In the genomic region with DNA sequence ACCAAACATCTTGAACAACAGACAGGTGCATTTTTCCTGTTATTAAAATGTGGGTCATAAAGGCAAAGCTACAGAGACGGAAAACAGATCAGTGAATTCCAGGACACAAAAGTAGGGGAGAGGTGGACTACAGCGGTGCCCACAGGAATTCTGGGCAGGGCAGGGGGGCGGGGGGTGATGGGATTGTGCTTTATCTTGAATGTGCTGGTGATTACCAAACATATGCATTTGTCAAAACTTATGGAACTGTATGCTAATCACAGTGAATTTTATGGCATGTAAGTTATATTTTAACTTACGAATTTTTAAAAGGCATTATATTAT, we compare ENCODE assay signal across 23 cellular contexts.
"Had no signal": no experiment of that assay in that cellular context is flagged by ENCODE, and none has a peak within 500 bp of the region (broad histone marks: within the 10 kb centered on the region; RNA-seq: fewer than 3 reads in every experiment).

No MANE protein-coding gene starts in this region.

- H3K9me3 ChIP-seq: ascending aorta, body of pancreas, SJCRH30, SK-N-SH had no signal

- H3K27me3 Mint-ChIP-seq: activated CD8-positive, alpha-beta memory T cell treated with anti-CD3 and anti-CD28 coated beads, Interleukin-2, amount 10 ng/mL, durations not matched to agents 7 days and 5 days; activated naive CD8-positive, alpha-beta T cell treated with anti-CD3 and anti-CD28 coated beads, Interleukin-2, amount 50 U/mL, for 24 hours; central memory CD8-positive, alpha-beta T cell; IgD-negative memory B cell had no signal

- DNase-seq: activated CD4-positive, alpha-beta T cell treated with anti-CD3 and anti-CD28 coated beads for 48 hours; activated CD4-positive, alpha-beta T cell treated with anti-CD3 and anti-CD28 coated beads, Interleukin-2, amount 50 U/mL, for 4 hours; activated CD4-positive, CD25-positive, alpha-beta regulatory T cell treated with anti-CD3 and anti-CD28 coated beads, Interleukin-2, amount 50 U/mL, for 72 hours; activated CD8-positive, alpha-beta memory T cell treated with anti-CD3 and anti-CD28 coated beads, Interleukin-2, amount 10 ng/mL, durations not matched to agents 7 days and 5 days; activated effector memory CD4-positive, alpha-beta T cell treated with anti-CD3 and anti-CD28 coated beads, Interleukin-2, amount 50 U/mL, for 16 hours; activated naive CD4-positive, alpha-beta T cell treated with Interleukin-2 at 50 U/mL for 16 hours; activated naive CD8-positive, alpha-beta T cell treated with anti-CD3 and anti-CD28 coated beads, Interleukin-2, amount 50 U/mL, for 24 hours; activated T-cell treated with anti-CD3 and anti-CD28 coated beads, Interleukin-2, amount 50 U/mL, for 4 hours; amniotic stem cell; body of pancreas; KG1; NCI-H1694 treated with DMSO at 0.1 percent for 48 hours; RPMI8226; SJCRH30; SK-N-SH; T-helper 1 cell; WERI-Rb-1 had no signal

- H3K27ac Mint-ChIP-seq: activated CD8-positive, alpha-beta memory T cell treated with anti-CD3 and anti-CD28 coated beads, Interleukin-2, amount 10 ng/mL, durations not matched to agents 7 days and 5 days; activated naive CD4-positive, alpha-beta T cell treated with anti-CD3 and anti-CD28 coated beads, Interleukin-2, amount 50 U/mL, for 72 hours; activated naive CD8-positive, alpha-beta T cell treated with anti-CD3 and anti-CD28 coated beads, Interleukin-2, amount 50 U/mL, for 24 hours; IgD-negative memory B cell had no signal

- H3K36me3 Mint-ChIP-seq: activated CD8-positive, alpha-beta memory T cell treated with anti-CD3 and anti-CD28 coated beads, Interleukin-2, amount 10 ng/mL, durations not matched to agents 7 days and 5 days; activated naive CD4-positive, alpha-beta T cell treated with anti-CD3 and anti-CD28 coated beads, Interleukin-2, amount 50 U/mL, for 72 hours; IgD-negative memory B cell had no signal

- H3K4me3 Mint-ChIP-seq: activated CD8-positive, alpha-beta memory T cell treated with anti-CD3 and anti-CD28 coated beads, Interleukin-2, amount 10 ng/mL, durations not matched to agents 7 days and 5 days; activated naive CD8-positive, alpha-beta T cell treated with anti-CD3 and anti-CD28 coated beads, Interleukin-2, amount 50 U/mL, for 24 hours; activated T-cell treated with anti-CD3 and anti-CD28 coated beads, Interleukin-2, amount 50 U/mL, for 4 hours; central memory CD8-positive, alpha-beta T cell; IgD-negative memory B cell had no signal

- H3K4me1 Mint-ChIP-seq: activated CD8-positive, alpha-beta memory T cell treated with anti-CD3 and anti-CD28 coated beads, Interleukin-2, amount 10 ng/mL, durations not matched to agents 7 days and 5 days; activated naive CD8-positive, alpha-beta T cell treated with anti-CD3 and anti-CD28 coated beads, Interleukin-2, amount 50 U/mL, for 24 hours; central memory CD8-positive, alpha-beta T cell; IgD-negative memory B cell had no signal

- ATAC-seq: activated CD8-positive, alpha-beta memory T cell treated with anti-CD3 and anti-CD28 coated beads, Interleukin-2, amount 10 ng/mL, durations not matched to agents 7 days and 5 days; activated naive CD4-positive, alpha-beta T cell treated with anti-CD3 and anti-CD28 coated beads, Interleukin-2, amount 50 U/mL, for 72 hours; activated naive CD8-positive, alpha-beta T cell treated with anti-CD3 and anti-CD28 coated beads, Interleukin-2, amount 50 U/mL, for 24 hours; activated T-cell treated with anti-CD3 and anti-CD28 coated beads, Interleukin-2, amount 50 U/mL, for 4 hours; body of pancreas; Panc1; Right ventricle myocardium inferior had no signal

- H3K27ac ChIP-seq: ascending aorta, body of pancreas, SJCRH30, WERI-Rb-1 had no signal

- H3K36me3 ChIP-seq: ascending aorta, SJCRH30, WERI-Rb-1 had no signal

- H3K4me3 ChIP-seq: ascending aorta, body of pancreas, SJCRH30 had no signal

- H3K4me1 ChIP-seq: ascending aorta, body of pancreas, SJCRH30 had no signal
